Comparison of ENCODE assay signal across 26 cellular contexts in genomic region chrX:96729868-96730643, GRCh38.
"Had no signal": no experiment of that assay in that cellular context is flagged by ENCODE, and none has a peak within 500 bp of the region (broad histone marks: within the 10 kb centered on the region; RNA-seq: fewer than 3 reads in every experiment).

No MANE protein-coding gene starts in this region.

- H3K36me3 ChIP-seq: MG63, Peyer's patch, SJCRH30 had no signal

- H3K27me3 ChIP-seq: MG63, Peyer's patch, SJCRH30 had no signal

- H3K9me3 ChIP-seq: MG63, Peyer's patch, SJCRH30, SK-N-SH had no signal

- H3K27me3 Mint-ChIP-seq: activated CD4-positive, alpha-beta memory T cell treated with anti-CD3 and anti-CD28 coated beads, Interleukin-2, amount 10 ng/mL, durations not matched to agents 7 days and 5 days; activated naive CD4-positive, alpha-beta T cell treated with anti-CD3 and anti-CD28 coated beads, Interleukin-2, amount 50 U/mL, for 24 hours; brain had no signal

- DNase-seq: activated CD4-positive, alpha-beta memory T cell treated with anti-CD3 and anti-CD28 coated beads, Interleukin-2, amount 10 ng/mL, durations not matched to agents 7 days and 5 days; activated CD4-positive, alpha-beta T cell treated with anti-CD3 and anti-CD28 coated beads, Interleukin-2, amount 50 U/mL, for 1 hour; activated CD4-positive, CD25-positive, alpha-beta regulatory T cell; activated CD8-positive, alpha-beta memory T cell treated with anti-CD3 and anti-CD28 coated beads, Interleukin-2, amount 50 U/mL, for 4 hours; activated effector memory CD4-positive, alpha-beta T cell treated with Interleukin-2 at 50 U/mL for 16 hours; activated naive CD4-positive, alpha-beta T cell; activated T-cell treated with anti-CD3 and anti-CD28 coated beads, Interleukin-2, amount 50 U/mL, for 1 hour; aorta; MG63; MV-4-11; NCI-H1092 treated with DMSO at 0.1 percent for 48 hours; NCI-H1417 treated with DMSO at 0.1 percent for 48 hours; NCI-H1694 treated with DMSO at 0.1 percent for 48 hours; NCI-H2029 treated with DMSO at 0.1 percent for 48 hours; NCI-H446; NCI-H524; Peyer's patch; Right ventricle myocardium superior; SJCRH30; SK-N-SH; T-helper 1 cell had no signal

- H3K4me1 Mint-ChIP-seq: activated naive CD4-positive, alpha-beta T cell treated with anti-CD3 and anti-CD28 coated beads, Interleukin-2, amount 50 U/mL, for 24 hours; brain had no signal

- H3K9me3 Mint-ChIP-seq: activated CD4-positive, alpha-beta memory T cell treated with anti-CD3 and anti-CD28 coated beads, Interleukin-2, amount 10 ng/mL, durations not matched to agents 7 days and 5 days; activated naive CD4-positive, alpha-beta T cell treated with anti-CD3 and anti-CD28 coated beads, Interleukin-2, amount 50 U/mL, for 24 hours; activated T-helper 1 cell treated with anti-CD3 and anti-CD28 coated beads, Interleukin-12 subunit alpha, Interleukin-12 subunit beta, Interleukin-2, Interleukin-4 antibody, amounts not matched to agents 30 ng/mL and 10 ng/mL and 1 ng/mL, durations not matched to agents 14 hours and 24 hours and 36 hours; brain had no signal

- H3K27ac ChIP-seq: Peyer's patch, RWPE1, SJCRH30, VCaP had no signal

- H3K4me1 ChIP-seq: Peyer's patch, SJCRH30 had no signal

- H3K4me3 ChIP-seq: MG63, Peyer's patch, SJCRH30 had no signal

- H3K4me3 Mint-ChIP-seq: activated CD4-positive, alpha-beta memory T cell treated with anti-CD3 and anti-CD28 coated beads, Interleukin-2, amount 10 ng/mL, durations not matched to agents 7 days and 5 days; activated naive CD4-positive, alpha-beta T cell treated with anti-CD3 and anti-CD28 coated beads, Interleukin-2, amount 50 U/mL, for 24 hours; activated T-helper 1 cell treated with anti-CD3 and anti-CD28 coated beads, Interleukin-12 subunit alpha, Interleukin-12 subunit beta, Interleukin-2, Interleukin-4 antibody, amounts not matched to agents 30 ng/mL and 10 ng/mL and 1 ng/mL, durations not matched to agents 14 hours and 24 hours and 36 hours; brain had no signal

- H3K27ac Mint-ChIP-seq: activated CD4-positive, alpha-beta memory T cell treated with anti-CD3 and anti-CD28 coated beads, Interleukin-2, amount 10 ng/mL, durations not matched to agents 7 days and 5 days; activated naive CD4-positive, alpha-beta T cell treated with anti-CD3 and anti-CD28 coated beads, Interleukin-2, amount 50 U/mL, for 24 hours; activated T-helper 1 cell treated with anti-CD3 and anti-CD28 coated beads, Interleukin-12 subunit alpha, Interleukin-12 subunit beta, Interleukin-2, Interleukin-4 antibody, amounts not matched to agents 30 ng/mL and 10 ng/mL and 1 ng/mL, durations not matched to agents 14 hours and 24 hours and 36 hours; brain had no signal

- H3K36me3 Mint-ChIP-seq: activated naive CD4-positive, alpha-beta T cell treated with anti-CD3 and anti-CD28 coated beads, Interleukin-2, amount 50 U/mL, for 24 hours; brain had no signal
